23 cellular contexts compared by ENCODE assay signal in genomic region chrX:44042731-44043130, GRCh38.
DNase-seq lines count a peak whose midpoint lies in the region; TF ChIP-seq lines count a peak whose summit lies in the region.
"Had no signal": no experiment of that assay in that cellular context is flagged by ENCODE, and none has a peak within 500 bp of the region (broad histone marks: within the 10 kb centered on the region; RNA-seq: fewer than 3 reads in every experiment).

No MANE protein-coding gene starts in this region.

- H3K9me3 ChIP-seq in fibroblast of lung (ENCODE audit: control insufficient read depth, insufficient read depth, low read depth, low read length) (no peaks in the 10 kb centered on the region), ovary (no peaks in the 10 kb centered on the region)
- H3K9me3 ChIP-seq: heart right ventricle, prostate gland, suprapubic skin had no signal

- no peaks in the 10 kb centered on the region for H4K20me1 ChIP-seq in fibroblast of lung (ENCODE audit: control insufficient read depth, extremely low read depth, insufficient read depth, low read length)

- H3K4me1 ChIP-seq in fibroblast of lung (ENCODE audit: control insufficient read depth, extremely low read depth, insufficient read depth, low read length): no peaks in the 10 kb centered on the region
- no peaks in the 10 kb centered on the region for H3K4me1 ChIP-seq in ovary (ENCODE audit: insufficient read depth)
- H3K4me1 ChIP-seq: heart right ventricle, neural progenitor cell, prostate gland, suprapubic skin had no signal

- H3K27ac Mint-ChIP-seq in activated T-helper 1 cell treated with anti-CD3 and anti-CD28 coated beads, Interleukin-12 subunit alpha, Interleukin-12 subunit beta, Interleukin-2, Interleukin-4 antibody, amounts not matched to agents 30 ng/mL and 10 ng/mL and 1 ng/mL, durations not matched to agents 14 hours and 24 hours and 36 hours: no peak overlapping the region
- H3K27ac Mint-ChIP-seq: activated CD4-positive, alpha-beta T cell treated with anti-CD3 and anti-CD28 coated beads, Interleukin-2, amount 10 ng/mL, durations not matched to agents 7 days and 5 days; activated naive CD8-positive, alpha-beta T cell treated with anti-CD3 and anti-CD28 coated beads for 36 hours; activated T-helper 2 cell treated with anti-CD3 and anti-CD28 coated beads, Interferon-gamma antibody, Interleukin-2, Interleukin-4, amounts not matched to agents 10 μg/mL and 5 μg/mL and 100 μg/mL, durations not matched to agents 14 hours and 24 hours and 36 hours; CD14-positive monocyte; neural progenitor cell; stimulated activated memory B cell treated with anti-CD40 and anti-IgM and Interleukin-4, amounts not matched to agents 10 μg/mL and 1 μg/mL and 100 μg/mL, for 72 hours; T-helper 2 cell treated with Interferon-gamma antibody and Interleukin-4, amounts not matched to agents 5 μg/mL and 100 μg/mL, for 36 hours had no signal

- H3K4me3 ChIP-seq in fibroblast of lung (replicated peaks in 1 of 4; ENCODE audit: control extremely low read depth in 1 of 4, insufficient read depth in 1 of 4, low read depth in 3 of 4, low read length in 4 of 4) (no peak overlapping the region), ovary (no peak overlapping the region), H7 (ENCODE audit: insufficient read depth, low read depth, low read length) (no peak overlapping the region)
- H3K4me3 ChIP-seq: heart right ventricle, neural progenitor cell, prostate gland, smooth muscle cell, suprapubic skin had no signal

- no peaks in the 10 kb centered on the region for H3K36me3 ChIP-seq in fibroblast of lung (ENCODE audit: control insufficient read depth, insufficient read depth, low read length)
- H3K36me3 ChIP-seq in ovary: no peaks in the 10 kb centered on the region
- H3K36me3 ChIP-seq in H7 (replicated peaks; ENCODE audit: control insufficient read depth, insufficient read depth, low read length): no peaks in the 10 kb centered on the region
- H3K36me3 ChIP-seq: heart right ventricle, neural progenitor cell, prostate gland, suprapubic skin, WERI-Rb-1 had no signal

- no peaks in the 10 kb centered on the region for H3K27me3 Mint-ChIP-seq in activated T-helper 1 cell treated with anti-CD3 and anti-CD28 coated beads, Interleukin-12 subunit alpha, Interleukin-12 subunit beta, Interleukin-2, Interleukin-4 antibody, amounts not matched to agents 30 ng/mL and 10 ng/mL and 1 ng/mL, durations not matched to agents 14 hours and 24 hours and 36 hours (ENCODE audit: insufficient read depth)
- H3K27me3 Mint-ChIP-seq: activated CD4-positive, alpha-beta T cell treated with anti-CD3 and anti-CD28 coated beads, Interleukin-2, amount 10 ng/mL, durations not matched to agents 7 days and 5 days; activated naive CD8-positive, alpha-beta T cell treated with anti-CD3 and anti-CD28 coated beads for 36 hours; stimulated activated memory B cell treated with anti-CD40 and anti-IgM and Interleukin-4, amounts not matched to agents 10 μg/mL and 1 μg/mL and 100 μg/mL, for 72 hours had no signal

- H3K27me3 ChIP-seq in fibroblast of lung (ENCODE audit: control insufficient read depth, insufficient read depth, low read length) (no peaks in the 10 kb centered on the region), ovary (no peaks in the 10 kb centered on the region), H7 (ENCODE audit: control insufficient read depth, insufficient read depth, low read length) (no peaks in the 10 kb centered on the region)
- H3K27me3 ChIP-seq: neural progenitor cell, suprapubic skin had no signal

- no peaks in the 10 kb centered on the region for H3K4me1 Mint-ChIP-seq in activated T-helper 1 cell treated with anti-CD3 and anti-CD28 coated beads, Interleukin-12 subunit alpha, Interleukin-12 subunit beta, Interleukin-2, Interleukin-4 antibody, amounts not matched to agents 30 ng/mL and 10 ng/mL and 1 ng/mL, durations not matched to agents 14 hours and 24 hours and 36 hours (ENCODE audit: low read depth)
- H3K4me1 Mint-ChIP-seq: activated CD4-positive, alpha-beta T cell treated with anti-CD3 and anti-CD28 coated beads, Interleukin-2, amount 10 ng/mL, durations not matched to agents 7 days and 5 days; activated naive CD8-positive, alpha-beta T cell treated with anti-CD3 and anti-CD28 coated beads for 36 hours; neural progenitor cell; stimulated activated memory B cell treated with anti-CD40 and anti-IgM and Interleukin-4, amounts not matched to agents 10 μg/mL and 1 μg/mL and 100 μg/mL, for 72 hours had no signal

- intact Hi-C loops in ovary (cut with DNase I): no loop called here
- intact Hi-C loops in activated T-helper 1 cell treated with anti-CD3 and anti-CD28 coated beads, Interleukin-12 subunit alpha, Interleukin-12 subunit beta, Interleukin-2, Interleukin-4 antibody, amounts not matched to agents 30 ng/mL and 10 ng/mL and 1 ng/mL, durations not matched to agents 14 hours and 24 hours and 36 hours (cut with micrococcal nuclease): no loop called here

- no peak overlapping the region for H3K4me2 ChIP-seq in fibroblast of lung (ENCODE audit: extremely low read depth, insufficient read depth, low read length)
- H3K4me2 ChIP-seq: neural progenitor cell, smooth muscle cell had no signal

- peak; percentile 26 for DNase-seq in HK-2 (ENCODE audit: unreplicated experiment)
- DNase-seq in SK-MEL-5 (ENCODE audit: low read depth, low spot score): peak; percentile 43
- peak; percentile 31 to 65 for DNase-seq in fibroblast of lung (ENCODE audit: low read depth in 2 of 2)
- peak in 3 of 5 donors; percentile 20 to 56 (median 22) for DNase-seq in ovary
- DNase-seq in activated T-helper 1 cell treated with anti-CD3 and anti-CD28 coated beads, Interleukin-12 subunit alpha, Interleukin-12 subunit beta, Interleukin-2, Interleukin-4 antibody, amounts not matched to agents 30 ng/mL and 10 ng/mL and 1 ng/mL, durations not matched to agents 14 hours and 24 hours and 36 hours (ENCODE audit: low spot score): no peak
- no peak for DNase-seq in H7
- no peak for DNase-seq in NCI-H1417 (lab: John Stamatoyannopoulos, UW)
- no peak for DNase-seq in NCI-H2171 treated with DMSO at 0.1 percent for 48 hours (lab: John Stamatoyannopoulos, UW)
- DNase-seq: activated CD4-positive, alpha-beta T cell treated with anti-CD3 and anti-CD28 coated beads, Interleukin-2, amount 10 ng/mL, durations not matched to agents 7 days and 5 days; activated naive CD8-positive, alpha-beta T cell treated with anti-CD3 and anti-CD28 coated beads for 36 hours; effector CD8-positive, alpha-beta T cell; MM.1S; NCI-H226; WERI-Rb-1 had no signal

- H3K9ac ChIP-seq in fibroblast of lung (ENCODE audit: insufficient read depth, low read length): no peak overlapping the region
- H3K9ac ChIP-seq: neural progenitor cell had no signal

- 52 to 57% (median 52%) methylated on average over 1 of the region's 1 CpG for WGBS in ovary, 3 donors

- TF ChIP-seq POLR2A in ovary (IDR thresholded peaks at IDR 0.05): no peak

- no peaks in the 10 kb centered on the region for H3K36me3 Mint-ChIP-seq in activated T-helper 1 cell treated with anti-CD3 and anti-CD28 coated beads, Interleukin-12 subunit alpha, Interleukin-12 subunit beta, Interleukin-2, Interleukin-4 antibody, amounts not matched to agents 30 ng/mL and 10 ng/mL and 1 ng/mL, durations not matched to agents 14 hours and 24 hours and 36 hours (ENCODE audit: low read depth)
- H3K36me3 Mint-ChIP-seq: activated naive CD8-positive, alpha-beta T cell treated with anti-CD3 and anti-CD28 coated beads for 36 hours; CD14-positive monocyte; neural progenitor cell; stimulated activated memory B cell treated with anti-CD40 and anti-IgM and Interleukin-4, amounts not matched to agents 10 μg/mL and 1 μg/mL and 100 μg/mL, for 72 hours had no signal

- H3K9me3 Mint-ChIP-seq in activated T-helper 1 cell treated with anti-CD3 and anti-CD28 coated beads, Interleukin-12 subunit alpha, Interleukin-12 subunit beta, Interleukin-2, Interleukin-4 antibody, amounts not matched to agents 30 ng/mL and 10 ng/mL and 1 ng/mL, durations not matched to agents 14 hours and 24 hours and 36 hours: no peaks in the 10 kb centered on the region
- H3K9me3 Mint-ChIP-seq: activated T-helper 2 cell treated with anti-CD3 and anti-CD28 coated beads, Interferon-gamma antibody, Interleukin-2, Interleukin-4, amounts not matched to agents 10 μg/mL and 5 μg/mL and 100 μg/mL, durations not matched to agents 14 hours and 24 hours and 36 hours; stimulated activated memory B cell treated with anti-CD40 and anti-IgM and Interleukin-4, amounts not matched to agents 10 μg/mL and 1 μg/mL and 100 μg/mL, for 72 hours; T-helper 2 cell treated with Interferon-gamma antibody and Interleukin-4, amounts not matched to agents 5 μg/mL and 100 μg/mL, for 36 hours had no signal

- TF ChIP-seq CTCF in fibroblast of lung (conservative IDR thresholded peaks at IDR 0.05 in 1 of 2, IDR thresholded peaks at IDR 0.05 in 1 of 2; ENCODE audit: low read depth in 1 of 2, low read length in 2 of 2): no peak
- no peak for TF ChIP-seq CTCF in ovary (IDR thresholded peaks at IDR 0.05)

- no peak overlapping the region for H2AFZ ChIP-seq in fibroblast of lung (ENCODE audit: low read length)
- H2AFZ ChIP-seq: neural progenitor cell had no signal

- in situ Hi-C loops in SK-MEL-5 (cut with HindIII; ENCODE audit: low pct_unique_long_range_greater_than_20kb, low sequenced_read_pairs): no loop called here

- H3K27ac ChIP-seq in fibroblast of lung (ENCODE audit: insufficient read depth, low read length) (no peak overlapping the region), ovary (no peak overlapping the region)
- H3K27ac ChIP-seq: heart right ventricle, neural progenitor cell, prostate gland, suprapubic skin, WERI-Rb-1 had no signal

- H3K4me3 Mint-ChIP-seq in activated T-helper 1 cell treated with anti-CD3 and anti-CD28 coated beads, Interleukin-12 subunit alpha, Interleukin-12 subunit beta, Interleukin-2, Interleukin-4 antibody, amounts not matched to agents 30 ng/mL and 10 ng/mL and 1 ng/mL, durations not matched to agents 14 hours and 24 hours and 36 hours: no peak overlapping the region
- H3K4me3 Mint-ChIP-seq: activated CD4-positive, alpha-beta T cell treated with anti-CD3 and anti-CD28 coated beads, Interleukin-2, amount 10 ng/mL, durations not matched to agents 7 days and 5 days; activated naive CD8-positive, alpha-beta T cell treated with anti-CD3 and anti-CD28 coated beads for 36 hours; CD14-positive monocyte; neural progenitor cell; stimulated activated memory B cell treated with anti-CD40 and anti-IgM and Interleukin-4, amounts not matched to agents 10 μg/mL and 1 μg/mL and 100 μg/mL, for 72 hours; T-helper 2 cell treated with Interferon-gamma antibody and Interleukin-4, amounts not matched to agents 5 μg/mL and 100 μg/mL, for 36 hours had no signal

- TF ChIP-seq EP300 in ovary (IDR thresholded peaks at IDR 0.05): no peak

- H3K79me2 ChIP-seq in fibroblast of lung (ENCODE audit: control insufficient read depth, insufficient read depth, low read length): no peaks in the 10 kb centered on the region

Comparison
In these comparisons a context has a peak if more than half of its experiments do, and no peak if none do; other contexts are left out.
1. DNase-seq: peak in HK-2 (single experiment), SK-MEL-5 (single experiment), fibroblast of lung (2 of 2) and ovary (3 of 5); none in activated T-helper 1 cell treated with anti-CD3 and anti-CD28 coated beads, Interleukin-12 subunit alpha, Interleukin-12 subunit beta, Interleukin-2, Interleukin-4 antibody, amounts not matched to agents 30 ng/mL and 10 ng/mL and 1 ng/mL, durations not matched to agents 14 hours and 24 hours and 36 hours (single experiment), H7 (single experiment), NCI-H1417 (0 of 3) and NCI-H2171 treated with DMSO at 0.1 percent for 48 hours (single experiment).